ENCODE assay signal across 14 cellular contexts in the genomic region with DNA sequence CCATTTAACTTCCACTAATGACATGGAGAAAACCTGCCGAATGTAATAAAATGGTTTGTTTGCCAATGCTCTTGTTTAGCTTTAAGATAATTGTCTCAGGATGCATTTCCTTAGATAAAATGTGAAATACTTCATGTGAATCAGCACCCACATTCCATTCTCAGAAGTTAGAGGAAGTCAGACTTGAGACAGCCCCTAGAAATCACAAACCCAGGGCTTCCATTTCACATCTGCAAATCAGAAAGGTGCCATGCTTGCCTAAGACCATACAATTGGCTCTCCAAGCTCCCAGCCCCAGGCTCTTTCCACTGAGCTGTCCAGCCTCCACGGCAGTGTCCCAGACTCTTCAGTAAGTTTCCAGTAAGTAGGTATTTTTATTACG. TPM values are rescaled to one million over a fixed set of nuclear protein-coding genes. Genes with fewer than 3 reads are reported as not detected.
DNase-seq lines count a peak whose midpoint lies in the region; ATAC-seq and TF ChIP-seq lines count a peak whose summit lies in the region.
"Had no signal": no experiment of that assay in that cellular context is flagged by ENCODE, and none has a peak within 500 bp of the region (broad histone marks: within the 10 kb centered on the region; RNA-seq: fewer than 3 reads in every experiment).

No MANE protein-coding gene starts in this region.

- no peak for TF ChIP-seq CTCF in fibroblast of pulmonary artery (IDR thresholded peaks at IDR 0.05; ENCODE audit: low read length, missing control alignments)

- no peaks in the 10 kb centered on the region for H3K9me3 Mint-ChIP-seq in activated T-cell treated with anti-CD3 and anti-CD28 coated beads, Interleukin-2, amount 50 U/mL, for 72 hours
- H3K9me3 Mint-ChIP-seq in activated T-cell treated with anti-CD3 and anti-CD28 coated beads, Interleukin-2, amount 50 U/mL, for 4 hours: no peaks in the 10 kb centered on the region
- H3K9me3 Mint-ChIP-seq: activated naive CD8-positive, alpha-beta T cell treated with anti-CD3 and anti-CD28 coated beads for 36 hours; memory B cell had no signal

- H3K9ac ChIP-seq in stomach smooth muscle (ENCODE audit: low read length in 2 of 2): no peak overlapping the region

- H3K27ac Mint-ChIP-seq in activated T-cell treated with anti-CD3 and anti-CD28 coated beads, Interleukin-2, amount 50 U/mL, for 72 hours: peak overlapping the region; percentile 6
- H3K27ac Mint-ChIP-seq: activated naive CD8-positive, alpha-beta T cell treated with anti-CD3 and anti-CD28 coated beads for 36 hours; memory B cell had no signal

- H3K36me3 Mint-ChIP-seq in activated T-cell treated with anti-CD3 and anti-CD28 coated beads, Interleukin-2, amount 50 U/mL, for 72 hours (ENCODE audit: insufficient read depth in 2 of 2): peaks cover 2 to 12% of the 10 kb centered on the region in 2 donors
- H3K36me3 Mint-ChIP-seq in activated T-cell treated with anti-CD3 and anti-CD28 coated beads, Interleukin-2, amount 50 U/mL, for 4 hours (ENCODE audit: insufficient read depth): peaks cover 8% of the 10 kb centered on the region

- DNase-seq in activated T-cell treated with anti-CD3 and anti-CD28 coated beads, Interleukin-2, amount 50 U/mL, for 72 hours: no peak
- DNase-seq in activated T-cell treated with anti-CD3 and anti-CD28 coated beads, Interleukin-2, amount 50 U/mL, for 1 hour: no peak
- DNase-seq in SJSA1 (ENCODE audit: low read depth in 1 of 2, low spot score in 2 of 2): peak in 1 of 2 experiments; percentile 53
- peak; percentile 77 for DNase-seq in fibroblast of pulmonary artery (ENCODE audit: low read depth)
- no peak for DNase-seq in activated T-cell treated with anti-CD3 and anti-CD28 coated beads, Interleukin-2, amount 50 U/mL, for 4 hours
- DNase-seq in NCI-H1105 treated with DMSO at 0.1 percent for 48 hours (lab: John Stamatoyannopoulos, UW): no peak
- DNase-seq: activated naive CD8-positive, alpha-beta T cell treated with anti-CD3 and anti-CD28 coated beads for 36 hours; C1 segment of cervical spinal cord; NCI-H1436 had no signal

- no peak overlapping the region for H3K4me3 ChIP-seq in SJSA1
- no peak overlapping the region for H3K4me3 ChIP-seq in fibroblast of pulmonary artery (replicated peaks; ENCODE audit: low read depth, low read length)
- H3K4me3 ChIP-seq in stomach smooth muscle (ENCODE audit: low read length in 2 of 2): no peak overlapping the region

- peaks cover 25% of the 10 kb centered on the region for H3K4me1 Mint-ChIP-seq in activated T-cell treated with anti-CD3 and anti-CD28 coated beads, Interleukin-2, amount 50 U/mL, for 72 hours (ENCODE audit: low read depth)
- H3K4me1 Mint-ChIP-seq in activated T-cell treated with anti-CD3 and anti-CD28 coated beads, Interleukin-2, amount 50 U/mL, for 4 hours (ENCODE audit: low read depth): no peaks in the 10 kb centered on the region
- H3K4me1 Mint-ChIP-seq: memory B cell had no signal

- no peaks in the 10 kb centered on the region for H3K27me3 Mint-ChIP-seq in activated T-cell treated with anti-CD3 and anti-CD28 coated beads, Interleukin-2, amount 50 U/mL, for 72 hours (ENCODE audit: low read depth)
- no peaks in the 10 kb centered on the region for H3K27me3 Mint-ChIP-seq in activated T-cell treated with anti-CD3 and anti-CD28 coated beads, Interleukin-2, amount 50 U/mL, for 4 hours (ENCODE audit: low read depth)
- H3K27me3 Mint-ChIP-seq: activated naive CD8-positive, alpha-beta T cell treated with anti-CD3 and anti-CD28 coated beads for 36 hours; memory B cell had no signal

- H3K27ac ChIP-seq in SJSA1 (peak overlapping the region; percentile 30), stomach smooth muscle (ENCODE audit: low read length) (peak overlapping the region; percentile 31)
- H3K27ac ChIP-seq: HL-60 had no signal

- H3K4me1 ChIP-seq in SJSA1 (replicated peaks): peaks cover 21% of the 10 kb centered on the region
- H3K4me1 ChIP-seq in stomach smooth muscle (ENCODE audit: control insufficient read depth, insufficient read depth, low read length): peaks cover 5% of the 10 kb centered on the region

- H3K27me3 ChIP-seq in SJSA1 (replicated peaks): no peaks in the 10 kb centered on the region
- no peaks in the 10 kb centered on the region for H3K27me3 ChIP-seq in stomach smooth muscle (ENCODE audit: control insufficient read depth in 1 of 2, insufficient read depth in 2 of 2, low read length in 2 of 2)

- H3K4me3 Mint-ChIP-seq in activated T-cell treated with anti-CD3 and anti-CD28 coated beads, Interleukin-2, amount 50 U/mL, for 72 hours: no peak overlapping the region
- H3K4me3 Mint-ChIP-seq in activated T-cell treated with anti-CD3 and anti-CD28 coated beads, Interleukin-2, amount 50 U/mL, for 4 hours: no peak overlapping the region
- H3K4me3 Mint-ChIP-seq: activated naive CD8-positive, alpha-beta T cell treated with anti-CD3 and anti-CD28 coated beads for 36 hours; memory B cell had no signal

- no peak for ATAC-seq in activated T-cell treated with anti-CD3 and anti-CD28 coated beads, Interleukin-2, amount 50 U/mL, for 72 hours (replicated peaks in 1 of 2)
- ATAC-seq in activated T-cell treated with anti-CD3 and anti-CD28 coated beads, Interleukin-2, amount 50 U/mL, for 4 hours: no peak
- ATAC-seq in GM21360 (IDR thresholded peaks at IDR 0.05; ENCODE audit: unreplicated experiment): no peak
- ATAC-seq: activated CD4-positive, CD25-positive, alpha-beta regulatory T cell treated with anti-CD3 and anti-CD28 coated beads, Interleukin-2, amount 50 U/mL, for 24 hours had no signal

- H3K36me3 ChIP-seq in SJSA1: peaks cover 18% of the 10 kb centered on the region
- H3K36me3 ChIP-seq in stomach smooth muscle (ENCODE audit: control insufficient read depth in 2 of 2, insufficient read depth in 2 of 2, low read length in 2 of 2): peaks cover 9 to 12% of the 10 kb centered on the region in 2 donors

- H3K9me3 ChIP-seq in SJSA1 (replicated peaks) (no peaks in the 10 kb centered on the region), stomach smooth muscle (ENCODE audit: control insufficient read depth in 2 of 2, low read length in 2 of 2) (no peaks in the 10 kb centered on the region)

RNA-seq across cellular contexts. Expression of gene ADORA2A, which starts 35.6 kb away (rescaled TPM):
- total RNA-seq in activated T-cell treated with anti-CD3 and anti-CD28 coated beads, Interleukin-2, amount 50 U/mL, for 72 hours: 10 to 100 TPM; 34.6 to 41.2 TPM
- 3.4 and 3.6 TPM in 2 replicates for total RNA-seq in SJSA1 (2014; rRNA removed; shearing (Covaris generic))
- 10 to 100 TPM; 44.6 to 57.1 (median 51.1) TPM for total RNA-seq in activated T-cell treated with anti-CD3 and anti-CD28 coated beads, Interleukin-2, amount 50 U/mL, for 4 hours
